1 cellular context compared by ENCODE assay signal in genomic region chr2:219254590-219255219, GRCh38.
A peak's percentile ranks its signal among the peaks of the same experiment; 100 is the strongest.
TF ChIP-seq lines count a peak whose summit lies in the region.

No MANE protein-coding gene starts in this region.

TF ChIP-seq in HCT116, 20 proteins besides CTCF, POLR2A, EP300 and RAD21 (continued from another document):
- TF ChIP-seq ZBTB33 (IDR thresholded peaks at IDR 0.05; ENCODE audit: extremely low read depth, insufficient replicate concordance, low read length) (no peak), EZH2 (IDR thresholded peaks at IDR 0.05) (0 out of 2 replicates have a peak, but pooled peaks have one; percentile 50)
